18 cellular contexts compared by ENCODE assay signal in the genomic region with DNA sequence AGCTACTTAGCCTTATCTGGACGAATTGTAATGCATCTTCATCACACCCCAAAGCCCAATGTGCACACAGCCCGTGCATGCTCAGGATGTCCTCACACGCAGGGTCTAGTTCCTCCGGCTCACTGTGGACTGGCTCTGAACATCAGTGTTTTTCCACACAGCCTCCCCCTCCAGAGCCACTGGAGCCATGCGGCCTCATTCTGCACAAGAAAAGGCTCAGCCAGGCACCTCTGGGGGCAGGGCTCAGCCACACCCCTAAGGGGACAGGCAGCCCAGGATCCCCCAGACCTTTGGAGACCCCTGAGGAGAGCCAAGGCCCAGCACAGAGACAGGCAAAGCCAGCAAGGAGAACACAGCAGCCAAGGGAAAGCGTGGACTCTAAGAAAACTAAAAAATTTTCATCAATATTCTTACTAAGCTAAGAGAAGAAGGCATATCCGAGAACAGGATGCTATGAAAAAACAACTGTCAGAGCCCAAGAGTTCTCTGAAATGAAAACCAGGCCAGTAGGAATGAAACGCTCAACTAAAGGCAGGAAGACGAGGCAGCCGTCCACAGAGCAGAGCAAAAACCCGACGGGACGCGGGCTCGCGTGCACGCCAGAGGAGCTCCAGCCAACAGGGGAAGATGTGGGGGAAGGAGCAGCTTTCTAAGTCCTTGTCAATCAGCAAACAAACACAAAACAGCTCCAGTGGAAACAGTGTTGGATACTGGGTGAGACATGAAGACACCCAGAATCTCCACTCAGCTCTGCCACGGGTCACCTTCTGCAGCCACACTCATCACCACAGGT.
"Had no signal": no experiment of that assay in that cellular context is flagged by ENCODE, and none has a peak within 500 bp of the region (broad histone marks: within the 10 kb centered on the region; RNA-seq: fewer than 3 reads in every experiment).

No MANE protein-coding gene starts in this region.

- H3K27me3 Mint-ChIP-seq: activated CD4-positive, alpha-beta T cell treated with anti-CD3 and anti-CD28 coated beads, Interleukin-2, amount 10 ng/mL, durations not matched to agents 7 days and 5 days; activated naive CD8-positive, alpha-beta T cell treated with anti-CD3 and anti-CD28 coated beads for 36 hours; natural killer cell treated with Interleukin-12 subunit alpha and Interleukin-12 subunit beta and Interleukin-15 and Interleukin-18, amount 100 ng/mL, for 72 hours had no signal

- H3K4me3 ChIP-seq: cardiac muscle cell, gastrocnemius medialis, transverse colon, uterus had no signal

- H3K4me3 Mint-ChIP-seq: activated CD4-positive, alpha-beta T cell treated with anti-CD3 and anti-CD28 coated beads, Interleukin-2, amount 10 ng/mL, durations not matched to agents 7 days and 5 days; activated CD8-positive, alpha-beta T cell treated with anti-CD3 and anti-CD28 coated beads, Interleukin-2, amount 10 ng/mL, durations not matched to agents 7 days and 5 days; activated naive CD8-positive, alpha-beta T cell treated with anti-CD3 and anti-CD28 coated beads for 36 hours; natural killer cell treated with Interleukin-12 subunit alpha and Interleukin-12 subunit beta and Interleukin-15 and Interleukin-18, amount 100 ng/mL, for 72 hours had no signal

- H3K9me3 Mint-ChIP-seq: activated CD4-positive, alpha-beta T cell treated with anti-CD3 and anti-CD28 coated beads, Interleukin-2, amount 10 ng/mL, durations not matched to agents 7 days and 5 days; activated naive CD8-positive, alpha-beta T cell treated with anti-CD3 and anti-CD28 coated beads for 36 hours; natural killer cell treated with Interleukin-12 subunit alpha and Interleukin-12 subunit beta and Interleukin-15 and Interleukin-18, amount 100 ng/mL, for 72 hours had no signal

- H3K27ac Mint-ChIP-seq: activated CD4-positive, alpha-beta T cell treated with anti-CD3 and anti-CD28 coated beads, Interleukin-2, amount 10 ng/mL, durations not matched to agents 7 days and 5 days; activated CD8-positive, alpha-beta T cell treated with anti-CD3 and anti-CD28 coated beads, Interleukin-2, amount 10 ng/mL, durations not matched to agents 7 days and 5 days; activated naive CD8-positive, alpha-beta T cell treated with anti-CD3 and anti-CD28 coated beads for 36 hours; natural killer cell treated with Interleukin-12 subunit alpha and Interleukin-12 subunit beta and Interleukin-15 and Interleukin-18, amount 100 ng/mL, for 72 hours had no signal

- ATAC-seq: activated CD4-positive, CD25-positive, alpha-beta regulatory T cell treated with anti-CD3 and anti-CD28 coated beads, Interleukin-2, amount 50 U/mL, for 24 hours; activated CD8-positive, alpha-beta T cell treated with anti-CD3 and anti-CD28 coated beads, Interleukin-2, amount 10 ng/mL, durations not matched to agents 7 days and 5 days; gastrocnemius medialis; natural killer cell treated with Interleukin-12 subunit alpha and Interleukin-12 subunit beta and Interleukin-15 and Interleukin-18, amount 100 ng/mL, for 72 hours; stimulated activated naive CD8-positive, alpha-beta T cell treated with anti-CD3 and anti-CD28 coated beads, Interleukin-15, Interleukin-2, amounts not matched to agents 100 U/mL and 50 U/mL, for 24 hours had no signal

- H3K27me3 ChIP-seq: cardiac muscle cell, gastrocnemius medialis, transverse colon, uterus had no signal

- H3K27ac ChIP-seq: cardiac muscle cell, gastrocnemius medialis, transverse colon, uterus had no signal

- DNase-seq: activated CD4-positive, alpha-beta T cell treated with anti-CD3 and anti-CD28 coated beads, Interleukin-2, amount 10 ng/mL, durations not matched to agents 7 days and 5 days; activated CD8-positive, alpha-beta T cell treated with anti-CD3 and anti-CD28 coated beads, Interleukin-2, amount 10 ng/mL, durations not matched to agents 7 days and 5 days; activated gamma-delta T cell treated with Interleukin-2 at 50 U/mL for 16 hours; activated naive CD8-positive, alpha-beta T cell treated with anti-CD3 and anti-CD28 coated beads for 36 hours; activated T-cell treated with anti-CD3 and anti-CD28 coated beads, Interleukin-2, amount 50 U/mL, for 48 hours; amygdala; erythroblast; gastrocnemius medialis; nucleus accumbens; stimulated activated CD4-positive, alpha-beta T cell treated with anti-CD3 and anti-CD28 coated beads, Interleukin-2, amount 100 ng/mL, for 24 hours; stimulated activated naive CD8-positive, alpha-beta T cell treated with anti-CD3 and anti-CD28 coated beads, Interleukin-15, Interleukin-2, amounts not matched to agents 100 U/mL and 50 U/mL, for 24 hours; substantia nigra; T1000; transverse colon; uterus had no signal

- H3K36me3 ChIP-seq: uterus had no signal

- H3K4me1 Mint-ChIP-seq: activated CD4-positive, alpha-beta T cell treated with anti-CD3 and anti-CD28 coated beads, Interleukin-2, amount 10 ng/mL, durations not matched to agents 7 days and 5 days; activated naive CD8-positive, alpha-beta T cell treated with anti-CD3 and anti-CD28 coated beads for 36 hours had no signal

- H3K4me1 ChIP-seq: gastrocnemius medialis, transverse colon, uterus had no signal

- H3K9me3 ChIP-seq: gastrocnemius medialis, transverse colon, uterus had no signal
